8 cellular contexts compared by ENCODE assay signal in the genomic region with DNA sequence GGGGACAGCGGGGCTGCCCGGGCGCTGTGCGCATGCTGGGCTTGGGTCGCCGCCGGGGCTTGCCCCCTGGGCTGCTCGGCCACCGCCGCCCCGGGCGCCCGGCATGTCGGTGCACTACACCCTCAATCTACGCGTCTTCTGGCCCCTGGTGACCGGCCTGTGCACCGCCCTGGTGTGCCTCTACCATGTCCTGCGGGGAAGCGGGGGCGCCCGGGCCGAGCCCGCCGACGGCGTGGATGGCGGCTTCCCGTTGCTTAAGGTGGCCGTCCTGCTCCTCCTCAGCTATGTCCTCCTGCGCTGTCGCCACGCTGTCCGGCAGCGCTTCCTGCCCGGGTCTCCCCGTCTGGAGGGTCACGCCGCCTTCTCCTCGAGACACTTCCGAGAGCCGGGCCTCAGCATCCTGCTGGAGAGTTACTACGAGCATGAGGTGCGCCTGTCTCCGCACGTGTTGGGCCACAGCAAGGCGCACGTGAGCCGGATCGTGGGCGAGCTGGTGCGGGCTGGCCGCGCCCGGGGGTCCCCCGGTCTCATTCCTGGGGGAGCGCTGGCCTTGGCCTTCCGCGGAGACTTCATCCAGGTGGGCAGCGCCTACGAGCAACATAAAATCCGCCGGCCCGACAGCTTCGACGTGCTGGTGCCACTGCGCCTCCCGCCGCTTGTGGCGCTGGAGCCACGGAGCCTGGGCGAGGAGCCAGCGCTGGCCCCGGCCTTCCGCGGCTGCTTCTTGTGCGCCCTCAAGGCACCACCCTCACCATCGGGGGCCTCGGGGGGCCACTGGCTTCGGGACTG. TPM values are rescaled to one million over a fixed set of nuclear protein-coding genes. Genes with fewer than 3 reads are reported as not detected.
DNase-seq lines count a peak whose midpoint lies in the region; ATAC-seq, FAIRE-seq and TF ChIP-seq lines count a peak whose summit lies in the region.

No MANE protein-coding gene starts in this region.

- no peak for TF ChIP-seq EP300 in A549 (IDR thresholded peaks at IDR 0.05)

- CTCF ChIA-PET in A549 (lab: Yijun Ruan, JAX): interaction anchor here (0.5 to 12.5 kb wide), 9 partner anchors 9 to 382 kb away, joined by 3 to 114 read pairs (median 4); no protein-coding TSS in a partner anchor

- no peak for TF ChIP-seq RAD21 in A549 (conservative IDR thresholded peaks at IDR 0.05 in 1 of 2, IDR thresholded peaks at IDR 0.05 in 1 of 2)

- H3K9me3 ChIP-seq in A549 (no peaks in the 10 kb centered on the region), SJSA1 (replicated peaks) (peaks cover 3% of the 10 kb centered on the region; the same call in 1 of the 2 replicates), mononuclear cell (ENCODE audit: low read depth, low read length) (no peaks in the 10 kb centered on the region), aorta (ENCODE audit: control insufficient read depth, low read length) (no peaks in the 10 kb centered on the region)

- TF ChIP-seq CTCF in A549 (IDR thresholded peaks at IDR 0.05): no peak

- POLR2A ChIA-PET in A549 (lab: Yijun Ruan, JAX): interaction anchor here (0.8 to 1.7 kb wide), 8 partner anchors 9 to 441 kb away, joined by 3 to 16 read pairs (median 4); a partner anchor contains a TSS

- 47% methylated on average over 52 of the region's 80 CpGs for WGBS in A549 (ENCODE audit: missing lambda C conversion rate)
- WGBS in aorta, 2 donors: 2 to 4% methylated on average over 69 to 80 of the region's 80 CpGs

- H3K36me3 ChIP-seq in SJSA1: peaks cover 44% of the 10 kb centered on the region
- H3K36me3 ChIP-seq in aorta (ENCODE audit: control insufficient read depth in 1 of 2, insufficient read depth in 2 of 2, low read length in 1 of 2): no peaks in the 10 kb centered on the region

- H3K4me3 ChIP-seq in A549 (peak overlapping the region; percentile 67), SJSA1 (peak overlapping the region; percentile 77), mononuclear cell (ENCODE audit: low read length) (peak overlapping the region; percentile 39), aorta (ENCODE audit: low read length in 2 of 2) (peak overlapping the region; percentile 76 to 86)

- H3K27me3 ChIP-seq in SJSA1 (replicated peaks) (no peaks in the 10 kb centered on the region), mononuclear cell (ENCODE audit: insufficient read depth, low read length) (no peaks in the 10 kb centered on the region), aorta (ENCODE audit: control insufficient read depth in 1 of 2, insufficient read depth in 2 of 2, low read length in 1 of 2) (no peaks in the 10 kb centered on the region)

- TF ChIP-seq POLR2A in A549 (IDR thresholded peaks at IDR 0.05; ENCODE audit: low read length): no peak

- no peak for FAIRE-seq in A549 (lab: Jason Lieb, UNC)

- peak overlapping the region; percentile 85 for H3K4me2 ChIP-seq in A549

- intact Hi-C loops in aorta (cut with DNase I): loop anchor here in 1 of 2 donors (5.0 kb wide), 1 partner anchor 73 kb away; no protein-coding TSS in a partner anchor

- H3K4me1 ChIP-seq in A549 (peaks cover 75% of the 10 kb centered on the region), SJSA1 (replicated peaks) (peaks cover 56% of the 10 kb centered on the region), mononuclear cell (ENCODE audit: insufficient read depth, low read length) (peaks cover 63% of the 10 kb centered on the region), aorta (ENCODE audit: control insufficient read depth in 1 of 2, insufficient read depth in 2 of 2, low read length in 2 of 2) (no peaks in the 10 kb centered on the region)

- peak; percentile 54 to 79 for DNase-seq in A549 (ENCODE audit: low read depth in 1 of 2, low spot score in 1 of 2)
- DNase-seq in SJSA1 (ENCODE audit: low read depth in 1 of 2, low spot score in 2 of 2): peak; percentile 69 to 89
- DNase-seq in epidermal melanocyte (ENCODE audit: insufficient read length, low spot score): peak; percentile 37
- DNase-seq in aorta: peak; percentile 83 to 89

- H3K27ac ChIP-seq in A549 (peak overlapping the region; percentile 92 to 96), SJSA1 (peak overlapping the region; percentile 78), aorta (ENCODE audit: low read depth in 1 of 2, low read length in 2 of 2) (peak overlapping the region; percentile 73 to 88)

- ATAC-seq in A549 (peak; percentile 19 to 57), GM18498 (IDR thresholded peaks at IDR 0.05; ENCODE audit: unreplicated experiment) (peak; percentile 30), aorta (ENCODE audit: low FRiP score) (peak; percentile 58), HG03342 (IDR thresholded peaks at IDR 0.05; ENCODE audit: unreplicated experiment) (no peak), GM21447 (IDR thresholded peaks at IDR 0.05; ENCODE audit: unreplicated experiment) (no peak)

TF ChIP-seq in A549, 52 proteins besides CTCF, POLR2A, EP300 and RAD21 (continues in another document):
- TF ChIP-seq NPAS2 (CRISPR knock-in tag; IDR thresholded peaks at IDR 0.05; ENCODE audit: borderline replicate concordance) (peak; percentile 95), PHF8 (IDR thresholded peaks at IDR 0.05; ENCODE audit: borderline replicate concordance, low read depth) (0 out of 2 replicates have a peak, but pooled peaks have one; percentile 12), JUNB (IDR thresholded peaks at IDR 0.05) (no peak), ZC3H11A (IDR thresholded peaks at IDR 0.05) (no peak), TP53 (CRISPR knock-in tag; IDR thresholded peaks at IDR 0.05) (peak; percentile 77; the same call in 1 of the 2 replicates)
- TF ChIP-seq, protein P1, sequence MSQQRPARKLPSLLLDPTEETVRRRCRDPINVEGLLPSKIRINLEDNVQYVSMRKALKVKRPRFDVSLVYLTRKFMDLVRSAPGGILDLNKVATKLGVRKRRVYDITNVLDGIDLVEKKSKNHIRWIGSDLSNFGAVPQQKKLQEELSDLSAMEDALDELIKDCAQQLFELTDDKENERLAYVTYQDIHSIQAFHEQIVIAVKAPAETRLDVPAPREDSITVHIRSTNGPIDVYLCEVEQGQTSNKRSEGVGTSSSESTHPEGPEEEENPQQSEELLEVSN (IDR thresholded peaks at IDR 0.05; ENCODE audit: borderline replicate concordance, low read depth): peak; percentile 97
- TF ChIP-seq, protein P2, sequence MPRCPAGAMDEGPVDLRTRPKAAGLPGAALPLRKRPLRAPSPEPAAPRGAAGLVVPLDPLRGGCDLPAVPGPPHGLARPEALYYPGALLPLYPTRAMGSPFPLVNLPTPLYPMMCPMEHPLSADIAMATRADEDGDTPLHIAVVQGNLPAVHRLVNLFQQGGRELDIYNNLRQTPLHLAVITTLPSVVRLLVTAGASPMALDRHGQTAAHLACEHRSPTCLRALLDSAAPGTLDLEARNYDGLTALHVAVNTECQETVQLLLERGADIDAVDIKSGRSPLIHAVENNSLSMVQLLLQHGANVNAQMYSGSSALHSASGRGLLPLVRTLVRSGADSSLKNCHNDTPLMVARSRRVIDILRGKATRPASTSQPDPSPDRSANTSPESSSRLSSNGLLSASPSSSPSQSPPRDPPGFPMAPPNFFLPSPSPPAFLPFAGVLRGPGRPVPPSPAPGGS (IDR thresholded peaks at IDR 0.05): no peak

RNA-seq across cellular contexts. Expression of a gene that starts 0.8 kb away (rescaled TPM):
- polyA plus RNA-seq in A549 (2011; rRNA removed) (17.5 and 18.3 TPM in 2 replicates), A549 (2017; fragmentation: RNase III; extraction: RNeasy Plus Mini Kit Qiagen cat#74134 plus additional on column Dnase treatment) (14.7 to 16.3 TPM (median 15.5 TPM) in 3 replicates), aorta (10 to 100 TPM; 15.7 to 19.1 TPM)
- polyA plus RNA-seq in A549 (2012; cell fraction: cytosol; rRNA removed): 7.2 and 13.0 TPM in 2 replicates
- 13.5 and 18.8 TPM in 2 replicates for polyA plus RNA-seq in A549 (2012; cell fraction: nucleus; rRNA removed)
- polyA minus RNA-seq in A549 (2011; rRNA and poly(A)+ RNA removed): 16.8 and 17.3 TPM in 2 replicates
- total RNA-seq in SJSA1 (2014; rRNA removed; shearing (Covaris generic)): 30.5 and 34.0 TPM in 2 replicates
- total RNA-seq in mononuclear cell (2.5 TPM), aorta (10 to 100 TPM; 71.5 to 88.9 TPM)

RNA-seq across cellular contexts. Expression of a gene that starts 47.1 kb away (rescaled TPM):
- polyA plus RNA-seq in A549 (2011; rRNA removed) (17.9 and 23.8 TPM in 2 replicates), A549 (2017; fragmentation: RNase III; extraction: RNeasy Plus Mini Kit Qiagen cat#74134 plus additional on column Dnase treatment) (15.9 to 18.5 TPM (median 16.3 TPM) in 3 replicates), aorta (10 to 100 TPM; 12.2 to 16.8 TPM)
- polyA plus RNA-seq in A549 (2012; cell fraction: cytosol; rRNA removed): 19.4 and 23.1 TPM in 2 replicates
- 10.5 and 14.7 TPM in 2 replicates for polyA plus RNA-seq in A549 (2012; cell fraction: nucleus; rRNA removed)
- polyA minus RNA-seq in A549 (2011; rRNA and poly(A)+ RNA removed): 16.9 and 20.4 TPM in 2 replicates
- total RNA-seq in SJSA1 (2014; rRNA removed; shearing (Covaris generic)): 15.9 and 21.2 TPM in 2 replicates
- total RNA-seq in mononuclear cell (7.3 TPM), aorta (10 to 100 TPM; 18.7 to 19.2 TPM)

RNA-seq across cellular contexts. Expression of a gene that starts 53.5 kb away (rescaled TPM):
- polyA plus RNA-seq in A549 (2011; rRNA removed) (18.7 and 28.1 TPM in 2 replicates), A549 (2017; fragmentation: RNase III; extraction: RNeasy Plus Mini Kit Qiagen cat#74134 plus additional on column Dnase treatment) (8.3 to 10.7 TPM (median 9.8 TPM) in 3 replicates), aorta (1 to 10 TPM; 2.5 to 2.6 TPM)
- polyA plus RNA-seq in A549 (2012; cell fraction: cytosol; rRNA removed): 30.4 and 32.1 TPM in 2 replicates
- polyA plus RNA-seq in A549 (2012; cell fraction: nucleus; rRNA removed): 43.8 and 51.1 TPM in 2 replicates
- 42.4 and 65.7 TPM in 2 replicates for polyA minus RNA-seq in A549 (2011; rRNA and poly(A)+ RNA removed)
- 0.29 and 0.88 TPM in 2 replicates for total RNA-seq in SJSA1 (2014; rRNA removed; shearing (Covaris generic))
- total RNA-seq in mononuclear cell (0.52 TPM), aorta (1 to 10 TPM; 2.5 to 4.3 TPM)

Comparison
In these comparisons a context has a peak if more than half of its experiments do, and no peak if none do; other contexts are left out.
1. ATAC-seq: peak in A549 (2 of 2), GM18498 (single experiment) and aorta (single experiment); none in HG03342 (single experiment) and GM21447 (single experiment).
2. Peak in every context shown above with its lines, with median percentiles within 50 percentile points of each other: DNase-seq, H3K27ac ChIP-seq and H3K4me3 ChIP-seq.